Comparison of ENCODE assay signal across 8 cellular contexts in the genomic region with DNA sequence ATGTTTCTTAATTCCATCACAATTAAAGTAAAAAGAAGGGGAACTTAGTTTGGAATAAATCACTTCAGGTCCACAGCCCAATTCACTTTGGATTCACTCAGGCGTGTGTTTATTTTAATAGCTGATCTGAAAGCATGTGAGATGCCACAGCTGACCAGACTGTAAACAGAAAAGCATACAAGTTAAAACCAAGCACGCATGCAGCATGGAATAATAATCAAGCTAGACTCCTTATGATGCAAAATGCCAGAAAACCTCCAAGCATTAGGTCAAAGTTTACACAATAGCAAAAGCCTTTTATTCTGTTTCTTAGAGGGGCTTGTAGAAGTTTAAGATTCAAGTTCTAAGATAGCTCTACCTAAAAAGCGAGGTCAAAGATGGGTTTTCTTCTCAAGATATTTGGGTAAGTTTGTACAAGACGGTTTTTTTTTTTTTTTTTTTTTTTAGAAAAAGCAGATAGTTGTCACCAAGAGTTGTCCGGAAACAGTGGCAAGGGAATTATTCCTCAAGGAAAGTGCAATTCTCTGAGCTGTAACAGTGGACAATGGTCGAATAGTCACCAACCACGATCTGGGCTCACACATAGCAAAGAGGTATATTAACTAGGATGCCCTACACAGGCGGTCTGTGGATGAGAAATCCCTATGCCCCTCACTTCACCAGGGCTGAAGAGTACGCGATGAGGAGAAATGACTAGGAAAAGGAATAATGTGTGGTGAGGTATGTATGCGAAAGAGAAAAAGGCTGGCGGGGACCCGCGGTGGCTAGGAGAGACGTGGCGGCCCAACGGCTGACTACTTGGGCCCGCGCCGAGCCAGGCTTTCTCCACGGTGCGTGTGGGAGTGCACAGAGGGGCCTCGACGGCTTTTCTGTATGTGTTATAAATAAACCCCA. TPM values are rescaled to one million over a fixed set of nuclear protein-coding genes. Genes with fewer than 3 reads are reported as not detected.
DNase-seq lines count a peak whose midpoint lies in the region; ATAC-seq and TF ChIP-seq lines count a peak whose summit lies in the region.

No MANE protein-coding gene starts in this region.

- DNase-seq in mammary epithelial cell (no peak), kidney glomerular epithelial cell (lab: John Stamatoyannopoulos, UW) (peak; percentile 29), stomach (no peak), GM19240 (ENCODE audit: insufficient read length, low spot score) (no peak), cerebellar nuclear complex (lab: John Stamatoyannopoulos, UW) (no peak)

- CTCF ChIA-PET in mammary epithelial cell (lab: Charles Lee; ENCODE audit: low non-redundant PET) = no interaction called here

- in situ Hi-C loops in mammary epithelial cell (cut with MboI; ENCODE audit: low sequenced_read_pairs in 2 of 2) = no loop called here

- H3K9ac ChIP-seq in HUES6 (ENCODE audit: low read length) (peak overlapping the region; percentile 49), mammary epithelial cell (ENCODE audit: insufficient read depth, low read length) (no peak overlapping the region)

- H4K20me1 ChIP-seq in mammary epithelial cell (ENCODE audit: insufficient read depth, low read length) = no peaks in the 10 kb centered on the region

- no peak for TF ChIP-seq POLR2A in stomach (IDR thresholded peaks at IDR 0.05)

- H3K4me2 ChIP-seq in mammary epithelial cell (ENCODE audit: insufficient read depth, low read depth, low read length) = peak overlapping the region; percentile 81

- TF ChIP-seq EP300 in stomach (IDR thresholded peaks at IDR 0.05) = no peak

- H3K4me3 ChIP-seq in HUES6 (ENCODE audit: low read depth, low read length) (peak overlapping the region; percentile 100), mammary epithelial cell (replicated peaks in 1 of 3; ENCODE audit: insufficient read depth in 1 of 3, low read depth in 2 of 3, low read length in 3 of 3) (peak overlapping the region; percentile 44 to 51 (median 45)), stomach (peak overlapping the region; percentile 56 to 64 (median 60))

- intact Hi-C loops in mammary epithelial cell (cut with micrococcal nuclease) (no loop called here), stomach (cut with DNase I; ENCODE audit: low total_unique reads) (no loop called here)

- H3K27ac ChIP-seq in HUES6 (ENCODE audit: low read depth, low read length) (no peak overlapping the region), mammary epithelial cell (ENCODE audit: insufficient read depth, low read depth, low read length) (no peak overlapping the region), stomach (peak overlapping the region; percentile 61 to 87 (median 82))

- H2AFZ ChIP-seq in mammary epithelial cell (ENCODE audit: low read depth, low read length) = peak overlapping the region; percentile 95

- peaks cover 21% of the 10 kb centered on the region for H3K4me1 ChIP-seq in HUES6 (ENCODE audit: control insufficient read depth, insufficient read depth, low read length)
- peaks cover 4% of the 10 kb centered on the region for H3K4me1 ChIP-seq in mammary epithelial cell (ENCODE audit: insufficient read depth, low read length)
- H3K4me1 ChIP-seq in stomach = peaks cover 0 to 6% (median 0%) of the 10 kb centered on the region in 4 donors

- 41% methylated on average over 10 of the region's 24 CpGs for WGBS in mammary epithelial cell (ENCODE audit: low coverage, missing lambda C conversion rate)
- WGBS in stomach, 5 donors = 10 to 38% (median 20%) methylated on average over 24 of the region's 24 CpGs

- H3K36me3 ChIP-seq in HUES6 (ENCODE audit: control insufficient read depth, insufficient read depth, low read length) = no peaks in the 10 kb centered on the region
- no peaks in the 10 kb centered on the region for H3K36me3 ChIP-seq in mammary epithelial cell (ENCODE audit: insufficient read depth, low read length)
- H3K36me3 ChIP-seq in stomach = no peaks in the 10 kb centered on the region

- H3K9me3 ChIP-seq in HUES6 (ENCODE audit: control insufficient read depth, insufficient read depth, low read depth, low read length) (no peaks in the 10 kb centered on the region), mammary epithelial cell (replicated peaks; ENCODE audit: insufficient read depth, low read length) (no peaks in the 10 kb centered on the region), stomach (no peaks in the 10 kb centered on the region)

- no peak for ATAC-seq in HG02870 (IDR thresholded peaks at IDR 0.05; ENCODE audit: unreplicated experiment)
- no peak for ATAC-seq in HG03439 (IDR thresholded peaks at IDR 0.05; ENCODE audit: unreplicated experiment)

- dilution Hi-C loops in mammary epithelial cell (cut with HindIII; ENCODE audit: low sequenced_read_pairs) = no loop called here

- BruUV-seq in mammary epithelial cell (replicated peaks; lab: Mats Ljungman, UMichigan) = no TSS peak

- no peak for TF ChIP-seq CTCF in mammary epithelial cell (conservative IDR thresholded peaks at IDR 0.05 in 1 of 2, IDR thresholded peaks at IDR 0.05 in 1 of 2; ENCODE audit: extremely low read depth in 1 of 2, insufficient read depth in 1 of 2, low read depth in 1 of 2, low read length in 2 of 2)
- TF ChIP-seq CTCF in stomach (IDR thresholded peaks at IDR 0.05) = no peak

- H3K79me2 ChIP-seq in mammary epithelial cell (ENCODE audit: insufficient read depth, low read length) = peaks cover 36% of the 10 kb centered on the region

- H3K27me3 ChIP-seq in HUES6 (ENCODE audit: control insufficient read depth, insufficient read depth, low read length) = no peaks in the 10 kb centered on the region; the same call in 1 of the 2 replicates
- peaks cover 3% of the 10 kb centered on the region for H3K27me3 ChIP-seq in mammary epithelial cell (ENCODE audit: insufficient read depth, low read length)
- H3K27me3 ChIP-seq in stomach = no peaks in the 10 kb centered on the region

RNA-seq across cellular contexts. Expression of a gene that starts 0.7 kb away (rescaled TPM):
- total RNA-seq in mammary epithelial cell = 10 to 100 TPM; 13.9 to 14.0 TPM
- 13.2 TPM for polyA plus RNA-seq in mammary epithelial cell
- 16.3 TPM for polyA minus RNA-seq in mammary epithelial cell
- total RNA-seq in stomach = 1 to 10 TPM; 1.7 to 8.8 (median 4.6) TPM
- polyA plus RNA-seq in stomach = 1 to 10 TPM in 2 of 3 donors, under 1 TPM in 1; 0.76 to 2.9 (median 1.6) TPM

Comparison
In these comparisons a context has a peak if more than half of its experiments do, and no peak if none do; other contexts are left out.
1. H3K27ac ChIP-seq: peak in stomach (5 of 5); none in HUES6 (single experiment) and mammary epithelial cell (single experiment).
2. H3K4me3 ChIP-seq: peak in every context shown above with its lines; median percentile 100 in HUES6; 60 in stomach; 45 in mammary epithelial cell.